35 cellular contexts compared by ENCODE assay signal in the genomic region with DNA sequence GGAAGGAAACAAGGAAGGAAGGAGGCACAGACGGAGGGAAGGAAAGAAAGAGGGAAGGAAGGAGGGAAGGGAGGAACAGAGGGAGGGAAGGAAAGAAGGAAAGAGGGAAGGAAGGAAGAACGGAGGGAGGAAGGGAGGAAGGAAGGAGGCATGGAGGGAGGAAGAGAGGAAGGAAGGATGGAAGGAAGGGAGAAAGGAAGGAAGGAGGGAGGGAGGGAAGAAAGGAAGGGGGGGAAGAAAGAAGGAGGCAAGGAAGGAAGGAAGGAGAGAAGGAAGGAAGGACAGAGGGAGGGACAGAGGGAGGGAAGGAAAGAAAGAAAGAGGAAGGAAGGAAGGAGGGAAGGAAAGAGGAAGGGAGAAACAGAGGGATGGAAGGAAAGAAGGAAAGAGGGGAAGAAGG. TPM values are rescaled to one million over a fixed set of nuclear protein-coding genes. Genes with fewer than 3 reads are reported as not detected.
"Had no signal": no experiment of that assay in that cellular context is flagged by ENCODE, and none has a peak within 500 bp of the region (broad histone marks: within the 10 kb centered on the region; RNA-seq: fewer than 3 reads in every experiment).

No MANE protein-coding gene starts in this region.

- ATAC-seq: activated CD4-positive, CD25-positive, alpha-beta regulatory T cell treated with anti-CD3 and anti-CD28 coated beads, Interleukin-2, amount 50 U/mL, for 24 hours; activated CD8-positive, alpha-beta T cell treated with anti-CD3 and anti-CD28 coated beads for 36 hours; activated T-cell treated with anti-CD3 and anti-CD28 coated beads, Interleukin-2, amount 50 U/mL, for 4 hours; activated T-helper 17 cell treated with anti-CD3 and anti-CD28 coated beads, Interleukin-2, amount 50 U/mL, for 72 hours; gastroesophageal sphincter; heart right ventricle had no signal

- H3K27me3 ChIP-seq: colonic mucosa, gastroesophageal sphincter had no signal

- H3K36me3 ChIP-seq: brain microvascular endothelial cell, colonic mucosa, esophagus squamous epithelium, gastroesophageal sphincter, heart right ventricle, WERI-Rb-1 had no signal

- DNase-seq: activated B cell treated with CpG ODN at 0.5 μM for 24 hours; activated CD4-positive, alpha-beta T cell treated with anti-CD3 and anti-CD28 coated beads for 48 hours; activated CD4-positive, alpha-beta T cell treated with anti-CD3 and anti-CD28 coated beads, Interleukin-2, amount 50 U/mL, for 1 hour; activated CD4-positive, alpha-beta T cell treated with anti-CD3 and anti-CD28 coated beads, Interleukin-2, amount 50 U/mL, for 48 hours; activated CD8-positive, alpha-beta memory T cell treated with anti-CD3 and anti-CD28 coated beads for 24 hours; activated CD8-positive, alpha-beta T cell treated with anti-CD3 and anti-CD28 coated beads for 36 hours; activated effector memory CD4-positive, alpha-beta T cell treated with Interleukin-2 at 50 U/mL for 16 hours; activated gamma-delta T cell treated with Interleukin-2 at 50 U/mL for 16 hours; activated naive CD4-positive, alpha-beta T cell treated with anti-CD3 and anti-CD28 coated beads, Interleukin-2, amount 50 U/mL, for 16 hours; activated naive CD4-positive, alpha-beta T cell treated with Interleukin-2 at 50 U/mL for 16 hours; activated T-cell treated with anti-CD3 and anti-CD28 coated beads, Interleukin-2, amount 50 U/mL, for 4 hours; amniotic stem cell; anterior cingulate cortex; brain microvascular endothelial cell; caudate nucleus; cerebellar nuclear complex; colonic mucosa; effector CD8-positive, alpha-beta T cell; esophagus squamous epithelium; foreskin melanocyte; heart right ventricle; T1000; WERI-Rb-1 had no signal

- H3K4me1 Mint-ChIP-seq: activated B cell treated with CpG ODN at 0.5 μM for 24 hours; activated T-helper 17 cell treated with anti-CD3 and anti-CD28 coated beads, Interleukin-2, amount 50 U/mL, for 72 hours had no signal

- H3K27ac ChIP-seq: brain microvascular endothelial cell, colonic mucosa, epithelial cell of prostate, esophagus squamous epithelium, gastroesophageal sphincter, heart right ventricle, WERI-Rb-1 had no signal

- H3K9me3 Mint-ChIP-seq: activated B cell treated with CpG ODN at 0.5 μM for 24 hours; activated CD8-positive, alpha-beta T cell treated with anti-CD3 and anti-CD28 coated beads for 36 hours; activated T-cell treated with anti-CD3 and anti-CD28 coated beads, Interleukin-2, amount 50 U/mL, for 4 hours; activated T-helper 17 cell treated with anti-CD3 and anti-CD28 coated beads, Interleukin-2, amount 50 U/mL, for 72 hours; T-helper 1 cell treated with Interleukin-12 subunit alpha and Interleukin-12 subunit beta and Interleukin-4 antibody, amounts not matched to agents 30 μg/mL and 1 μg/mL, for 36 hours had no signal

- H3K4me1 ChIP-seq: colonic mucosa, esophagus squamous epithelium, gastroesophageal sphincter had no signal

- H3K36me3 Mint-ChIP-seq: activated naive CD8-positive, alpha-beta T cell had no signal

- H3K27ac Mint-ChIP-seq: activated B cell treated with CpG ODN at 0.5 μM for 24 hours; activated CD8-positive, alpha-beta T cell treated with anti-CD3 and anti-CD28 coated beads for 36 hours; activated naive CD8-positive, alpha-beta T cell; activated T-helper 17 cell treated with anti-CD3 and anti-CD28 coated beads, Interleukin-2, amount 50 U/mL, for 72 hours; T-helper 1 cell treated with Interleukin-12 subunit alpha and Interleukin-12 subunit beta and Interleukin-4 antibody, amounts not matched to agents 30 μg/mL and 1 μg/mL, for 36 hours had no signal

- H3K9me3 ChIP-seq: colonic mucosa, esophagus squamous epithelium, gastroesophageal sphincter, heart right ventricle had no signal

- H3K4me3 Mint-ChIP-seq: activated B cell treated with CpG ODN at 0.5 μM for 24 hours; activated CD8-positive, alpha-beta T cell treated with anti-CD3 and anti-CD28 coated beads for 36 hours; activated naive CD8-positive, alpha-beta T cell; activated T-cell treated with anti-CD3 and anti-CD28 coated beads, Interleukin-2, amount 50 U/mL, for 4 hours; activated T-helper 17 cell treated with anti-CD3 and anti-CD28 coated beads, Interleukin-2, amount 50 U/mL, for 72 hours; T-helper 1 cell treated with Interleukin-12 subunit alpha and Interleukin-12 subunit beta and Interleukin-4 antibody, amounts not matched to agents 30 μg/mL and 1 μg/mL, for 36 hours had no signal

- H3K4me3 ChIP-seq: colonic mucosa, esophagus squamous epithelium, gastroesophageal sphincter, heart right ventricle had no signal

RNA-seq across cellular contexts. Expression of a gene that starts 7.6 kb away (rescaled TPM):
- total RNA-seq: dermis microvascular lymphatic vessel endothelial cell, endothelial cell of umbilical vein, esophagus squamous epithelium, fibroblast of lung, fibroblast of villous mesenchyme, gastroesophageal sphincter, glomerular endothelial cell, heart right ventricle had no signal
- polyA plus RNA-seq: endothelial cell of umbilical vein, esophagus, fibroblast of lung, heart right ventricle had no signal
